ENCODE assay signal across 1 cellular context in the genomic region with DNA sequence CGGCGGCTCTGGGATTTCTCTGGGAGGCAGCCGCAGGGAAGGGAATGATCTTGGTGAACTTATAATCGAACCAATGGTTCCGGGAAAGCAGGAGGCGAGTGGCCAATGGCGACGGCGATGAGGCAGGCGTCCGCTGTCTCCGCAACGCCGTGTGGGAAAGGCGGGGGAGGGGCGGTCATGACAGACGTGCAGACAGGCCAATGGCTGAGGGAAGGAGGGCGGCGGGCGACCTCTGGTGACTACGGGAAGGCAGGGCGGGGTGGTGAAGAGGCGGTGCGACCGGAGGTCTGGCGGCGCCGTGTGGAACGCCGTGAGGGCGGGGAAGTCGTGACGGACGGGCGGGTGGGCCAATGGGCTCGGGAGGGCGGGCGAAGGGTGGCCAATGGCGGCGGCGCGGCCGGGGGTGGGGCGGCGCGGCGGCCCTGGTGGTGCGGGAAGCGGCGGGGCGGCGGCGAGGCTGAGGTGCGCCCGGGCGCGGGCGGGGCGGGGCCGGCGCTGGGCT.
TF ChIP-seq lines count a peak whose summit lies in the region.

A gene with protein sequence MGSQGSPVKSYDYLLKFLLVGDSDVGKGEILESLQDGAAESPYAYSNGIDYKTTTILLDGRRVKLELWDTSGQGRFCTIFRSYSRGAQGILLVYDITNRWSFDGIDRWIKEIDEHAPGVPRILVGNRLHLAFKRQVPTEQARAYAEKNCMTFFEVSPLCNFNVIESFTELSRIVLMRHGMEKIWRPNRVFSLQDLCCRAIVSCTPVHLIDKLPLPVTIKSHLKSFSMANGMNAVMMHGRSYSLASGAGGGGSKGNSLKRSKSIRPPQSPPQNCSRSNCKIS (plus strand): TSS at position 409 of the 502 bp plus-strand sequence. CDS start 226 bp downstream, outside the sequence.

TF ChIP-seq in K562, 482 proteins besides CTCF, POLR2A, EP300 and RAD21 (continued from another document and continues in another):
- TF ChIP-seq, protein P1, sequence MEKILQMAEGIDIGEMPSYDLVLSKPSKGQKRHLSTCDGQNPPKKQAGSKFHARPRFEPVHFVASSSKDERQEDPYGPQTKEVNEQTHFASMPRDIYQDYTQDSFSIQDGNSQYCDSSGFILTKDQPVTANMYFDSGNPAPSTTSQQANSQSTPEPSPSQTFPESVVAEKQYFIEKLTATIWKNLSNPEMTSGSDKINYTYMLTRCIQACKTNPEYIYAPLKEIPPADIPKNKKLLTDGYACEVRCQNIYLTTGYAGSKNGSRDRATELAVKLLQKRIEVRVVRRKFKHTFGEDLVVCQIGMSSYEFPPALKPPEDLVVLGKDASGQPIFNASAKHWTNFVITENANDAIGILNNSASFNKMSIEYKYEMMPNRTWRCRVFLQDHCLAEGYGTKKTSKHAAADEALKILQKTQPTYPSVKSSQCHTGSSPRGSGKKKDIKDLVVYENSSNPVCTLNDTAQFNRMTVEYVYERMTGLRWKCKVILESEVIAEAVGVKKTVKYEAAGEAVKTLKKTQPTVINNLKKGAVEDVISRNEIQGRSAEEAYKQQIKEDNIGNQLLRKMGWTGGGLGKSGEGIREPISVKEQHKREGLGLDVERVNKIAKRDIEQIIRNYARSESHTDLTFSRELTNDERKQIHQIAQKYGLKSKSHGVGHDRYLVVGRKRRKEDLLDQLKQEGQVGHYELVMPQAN (IDR thresholded peaks at IDR 0.05; ENCODE audit: borderline replicate concordance) = 0 out of 2 replicates have a peak, but pooled peaks have one; percentile 7
- TF ChIP-seq ZNF12 (CRISPR knock-in tag; IDR thresholded peaks at IDR 0.05) (no peak), ELF1 (tag; IDR thresholded peaks at IDR 0.05) (no peak), CREB1 (IDR thresholded peaks at IDR 0.05) (peak; percentile 71; the same call in 1 of the 2 replicates), CREB1 (CRISPR knock-in tag; IDR thresholded peaks at IDR 0.05) (peak; percentile 78), SP2 (IDR thresholded peaks at IDR 0.05; ENCODE audit: extremely low read depth, low read depth, low read length, poor library complexity, severe bottlenecking) (peak; percentile 80), NFRKB (IDR thresholded peaks at IDR 0.05; ENCODE audit: low read depth) (peak; percentile 52; the same call in 1 of the 2 replicates), NR2C2 (CRISPR knock-in tag; IDR thresholded peaks at IDR 0.05) (no peak), NR2C2 (tag; IDR thresholded peaks at IDR 0.05) (0 out of 2 replicates have a peak, but pooled peaks have one; percentile 1), ZNF561 (CRISPR knock-in tag; conservative IDR thresholded peaks at IDR 0.05) (no peak), TAF7 (tag; IDR thresholded peaks at IDR 0.05) (no peak), BHLHE40 (IDR thresholded peaks at IDR 0.05; ENCODE audit: low read length) (peak; percentile 60), RBM25 (IDR thresholded peaks at IDR 0.05; ENCODE audit: low read depth, low read length, severe bottlenecking) (peak; percentile 98), YY1 (IDR thresholded peaks at IDR 0.05; ENCODE audit: borderline replicate concordance in 1 of 3, control insufficient read depth in 1 of 3, extremely low read depth in 1 of 3, insufficient read depth in 3 of 3, insufficient read length in 1 of 3, insufficient replicate concordance in 2 of 3, low read depth in 1 of 3, low read length in 2 of 3) (peak in 1 of 3 experiments; percentile 26), RFX7 (CRISPR knock-in tag; IDR thresholded peaks at IDR 0.05) (no peak), TBL1XR1 (IDR thresholded peaks at IDR 0.05; ENCODE audit: low read length in 2 of 2) (0 out of 4 replicates have a peak, but pooled peaks of 1 of the 2 experiments have one; percentile 15)
- TF ChIP-seq, protein P2, sequence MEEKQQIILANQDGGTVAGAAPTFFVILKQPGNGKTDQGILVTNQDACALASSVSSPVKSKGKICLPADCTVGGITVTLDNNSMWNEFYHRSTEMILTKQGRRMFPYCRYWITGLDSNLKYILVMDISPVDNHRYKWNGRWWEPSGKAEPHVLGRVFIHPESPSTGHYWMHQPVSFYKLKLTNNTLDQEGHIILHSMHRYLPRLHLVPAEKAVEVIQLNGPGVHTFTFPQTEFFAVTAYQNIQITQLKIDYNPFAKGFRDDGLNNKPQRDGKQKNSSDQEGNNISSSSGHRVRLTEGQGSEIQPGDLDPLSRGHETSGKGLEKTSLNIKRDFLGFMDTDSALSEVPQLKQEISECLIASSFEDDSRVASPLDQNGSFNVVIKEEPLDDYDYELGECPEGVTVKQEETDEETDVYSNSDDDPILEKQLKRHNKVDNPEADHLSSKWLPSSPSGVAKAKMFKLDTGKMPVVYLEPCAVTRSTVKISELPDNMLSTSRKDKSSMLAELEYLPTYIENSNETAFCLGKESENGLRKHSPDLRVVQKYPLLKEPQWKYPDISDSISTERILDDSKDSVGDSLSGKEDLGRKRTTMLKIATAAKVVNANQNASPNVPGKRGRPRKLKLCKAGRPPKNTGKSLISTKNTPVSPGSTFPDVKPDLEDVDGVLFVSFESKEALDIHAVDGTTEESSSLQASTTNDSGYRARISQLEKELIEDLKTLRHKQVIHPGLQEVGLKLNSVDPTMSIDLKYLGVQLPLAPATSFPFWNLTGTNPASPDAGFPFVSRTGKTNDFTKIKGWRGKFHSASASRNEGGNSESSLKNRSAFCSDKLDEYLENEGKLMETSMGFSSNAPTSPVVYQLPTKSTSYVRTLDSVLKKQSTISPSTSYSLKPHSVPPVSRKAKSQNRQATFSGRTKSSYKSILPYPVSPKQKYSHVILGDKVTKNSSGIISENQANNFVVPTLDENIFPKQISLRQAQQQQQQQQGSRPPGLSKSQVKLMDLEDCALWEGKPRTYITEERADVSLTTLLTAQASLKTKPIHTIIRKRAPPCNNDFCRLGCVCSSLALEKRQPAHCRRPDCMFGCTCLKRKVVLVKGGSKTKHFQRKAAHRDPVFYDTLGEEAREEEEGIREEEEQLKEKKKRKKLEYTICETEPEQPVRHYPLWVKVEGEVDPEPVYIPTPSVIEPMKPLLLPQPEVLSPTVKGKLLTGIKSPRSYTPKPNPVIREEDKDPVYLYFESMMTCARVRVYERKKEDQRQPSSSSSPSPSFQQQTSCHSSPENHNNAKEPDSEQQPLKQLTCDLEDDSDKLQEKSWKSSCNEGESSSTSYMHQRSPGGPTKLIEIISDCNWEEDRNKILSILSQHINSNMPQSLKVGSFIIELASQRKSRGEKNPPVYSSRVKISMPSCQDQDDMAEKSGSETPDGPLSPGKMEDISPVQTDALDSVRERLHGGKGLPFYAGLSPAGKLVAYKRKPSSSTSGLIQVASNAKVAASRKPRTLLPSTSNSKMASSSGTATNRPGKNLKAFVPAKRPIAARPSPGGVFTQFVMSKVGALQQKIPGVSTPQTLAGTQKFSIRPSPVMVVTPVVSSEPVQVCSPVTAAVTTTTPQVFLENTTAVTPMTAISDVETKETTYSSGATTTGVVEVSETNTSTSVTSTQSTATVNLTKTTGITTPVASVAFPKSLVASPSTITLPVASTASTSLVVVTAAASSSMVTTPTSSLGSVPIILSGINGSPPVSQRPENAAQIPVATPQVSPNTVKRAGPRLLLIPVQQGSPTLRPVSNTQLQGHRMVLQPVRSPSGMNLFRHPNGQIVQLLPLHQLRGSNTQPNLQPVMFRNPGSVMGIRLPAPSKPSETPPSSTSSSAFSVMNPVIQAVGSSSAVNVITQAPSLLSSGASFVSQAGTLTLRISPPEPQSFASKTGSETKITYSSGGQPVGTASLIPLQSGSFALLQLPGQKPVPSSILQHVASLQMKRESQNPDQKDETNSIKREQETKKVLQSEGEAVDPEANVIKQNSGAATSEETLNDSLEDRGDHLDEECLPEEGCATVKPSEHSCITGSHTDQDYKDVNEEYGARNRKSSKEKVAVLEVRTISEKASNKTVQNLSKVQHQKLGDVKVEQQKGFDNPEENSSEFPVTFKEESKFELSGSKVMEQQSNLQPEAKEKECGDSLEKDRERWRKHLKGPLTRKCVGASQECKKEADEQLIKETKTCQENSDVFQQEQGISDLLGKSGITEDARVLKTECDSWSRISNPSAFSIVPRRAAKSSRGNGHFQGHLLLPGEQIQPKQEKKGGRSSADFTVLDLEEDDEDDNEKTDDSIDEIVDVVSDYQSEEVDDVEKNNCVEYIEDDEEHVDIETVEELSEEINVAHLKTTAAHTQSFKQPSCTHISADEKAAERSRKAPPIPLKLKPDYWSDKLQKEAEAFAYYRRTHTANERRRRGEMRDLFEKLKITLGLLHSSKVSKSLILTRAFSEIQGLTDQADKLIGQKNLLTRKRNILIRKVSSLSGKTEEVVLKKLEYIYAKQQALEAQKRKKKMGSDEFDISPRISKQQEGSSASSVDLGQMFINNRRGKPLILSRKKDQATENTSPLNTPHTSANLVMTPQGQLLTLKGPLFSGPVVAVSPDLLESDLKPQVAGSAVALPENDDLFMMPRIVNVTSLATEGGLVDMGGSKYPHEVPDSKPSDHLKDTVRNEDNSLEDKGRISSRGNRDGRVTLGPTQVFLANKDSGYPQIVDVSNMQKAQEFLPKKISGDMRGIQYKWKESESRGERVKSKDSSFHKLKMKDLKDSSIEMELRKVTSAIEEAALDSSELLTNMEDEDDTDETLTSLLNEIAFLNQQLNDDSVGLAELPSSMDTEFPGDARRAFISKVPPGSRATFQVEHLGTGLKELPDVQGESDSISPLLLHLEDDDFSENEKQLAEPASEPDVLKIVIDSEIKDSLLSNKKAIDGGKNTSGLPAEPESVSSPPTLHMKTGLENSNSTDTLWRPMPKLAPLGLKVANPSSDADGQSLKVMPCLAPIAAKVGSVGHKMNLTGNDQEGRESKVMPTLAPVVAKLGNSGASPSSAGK (IDR thresholded peaks at IDR 0.05) = no peak
- TF ChIP-seq, protein P3, sequence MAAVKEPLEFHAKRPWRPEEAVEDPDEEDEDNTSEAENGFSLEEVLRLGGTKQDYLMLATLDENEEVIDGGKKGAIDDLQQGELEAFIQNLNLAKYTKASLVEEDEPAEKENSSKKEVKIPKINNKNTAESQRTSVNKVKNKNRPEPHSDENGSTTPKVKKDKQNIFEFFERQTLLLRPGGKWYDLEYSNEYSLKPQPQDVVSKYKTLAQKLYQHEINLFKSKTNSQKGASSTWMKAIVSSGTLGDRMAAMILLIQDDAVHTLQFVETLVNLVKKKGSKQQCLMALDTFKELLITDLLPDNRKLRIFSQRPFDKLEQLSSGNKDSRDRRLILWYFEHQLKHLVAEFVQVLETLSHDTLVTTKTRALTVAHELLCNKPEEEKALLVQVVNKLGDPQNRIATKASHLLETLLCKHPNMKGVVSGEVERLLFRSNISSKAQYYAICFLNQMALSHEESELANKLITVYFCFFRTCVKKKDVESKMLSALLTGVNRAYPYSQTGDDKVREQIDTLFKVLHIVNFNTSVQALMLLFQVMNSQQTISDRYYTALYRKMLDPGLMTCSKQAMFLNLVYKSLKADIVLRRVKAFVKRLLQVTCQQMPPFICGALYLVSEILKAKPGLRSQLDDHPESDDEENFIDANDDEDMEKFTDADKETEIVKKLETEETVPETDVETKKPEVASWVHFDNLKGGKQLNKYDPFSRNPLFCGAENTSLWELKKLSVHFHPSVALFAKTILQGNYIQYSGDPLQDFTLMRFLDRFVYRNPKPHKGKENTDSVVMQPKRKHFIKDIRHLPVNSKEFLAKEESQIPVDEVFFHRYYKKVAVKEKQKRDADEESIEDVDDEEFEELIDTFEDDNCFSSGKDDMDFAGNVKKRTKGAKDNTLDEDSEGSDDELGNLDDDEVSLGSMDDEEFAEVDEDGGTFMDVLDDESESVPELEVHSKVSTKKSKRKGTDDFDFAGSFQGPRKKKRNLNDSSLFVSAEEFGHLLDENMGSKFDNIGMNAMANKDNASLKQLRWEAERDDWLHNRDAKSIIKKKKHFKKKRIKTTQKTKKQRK (IDR thresholded peaks at IDR 0.05; ENCODE audit: borderline replicate concordance, low read depth, low read length) = peak; percentile 75; the same call in 1 of the 2 replicates
- TF ChIP-seq, protein P4, sequence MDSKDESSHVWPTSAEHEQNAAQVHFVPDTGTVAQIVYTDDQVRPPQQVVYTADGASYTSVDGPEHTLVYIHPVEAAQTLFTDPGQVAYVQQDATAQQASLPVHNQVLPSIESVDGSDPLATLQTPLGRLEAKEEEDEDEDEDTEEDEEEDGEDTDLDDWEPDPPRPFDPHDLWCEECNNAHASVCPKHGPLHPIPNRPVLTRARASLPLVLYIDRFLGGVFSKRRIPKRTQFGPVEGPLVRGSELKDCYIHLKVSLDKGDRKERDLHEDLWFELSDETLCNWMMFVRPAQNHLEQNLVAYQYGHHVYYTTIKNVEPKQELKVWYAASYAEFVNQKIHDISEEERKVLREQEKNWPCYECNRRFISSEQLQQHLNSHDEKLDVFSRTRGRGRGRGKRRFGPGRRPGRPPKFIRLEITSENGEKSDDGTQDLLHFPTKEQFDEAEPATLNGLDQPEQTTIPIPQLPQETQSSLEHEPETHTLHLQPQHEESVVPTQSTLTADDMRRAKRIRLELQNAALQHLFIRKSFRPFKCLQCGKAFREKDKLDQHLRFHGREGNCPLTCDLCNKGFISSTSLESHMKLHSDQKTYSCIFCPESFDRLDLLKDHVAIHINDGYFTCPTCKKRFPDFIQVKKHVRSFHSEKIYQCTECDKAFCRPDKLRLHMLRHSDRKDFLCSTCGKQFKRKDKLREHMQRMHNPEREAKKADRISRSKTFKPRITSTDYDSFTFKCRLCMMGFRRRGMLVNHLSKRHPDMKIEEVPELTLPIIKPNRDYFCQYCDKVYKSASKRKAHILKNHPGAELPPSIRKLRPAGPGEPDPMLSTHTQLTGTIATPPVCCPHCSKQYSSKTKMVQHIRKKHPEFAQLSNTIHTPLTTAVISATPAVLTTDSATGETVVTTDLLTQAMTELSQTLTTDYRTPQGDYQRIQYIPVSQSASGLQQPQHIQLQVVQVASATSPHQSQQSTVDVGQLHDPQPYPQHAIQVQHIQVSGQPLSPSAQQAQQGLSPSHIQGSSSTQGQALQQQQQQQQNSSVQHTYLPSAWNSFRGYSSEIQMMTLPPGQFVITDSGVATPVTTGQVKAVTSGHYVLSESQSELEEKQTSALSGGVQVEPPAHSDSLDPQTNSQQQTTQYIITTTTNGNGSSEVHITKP (IDR thresholded peaks at IDR 0.05; ENCODE audit: partially characterized antibody) = peak; percentile 81
- TF ChIP-seq, protein P5, sequence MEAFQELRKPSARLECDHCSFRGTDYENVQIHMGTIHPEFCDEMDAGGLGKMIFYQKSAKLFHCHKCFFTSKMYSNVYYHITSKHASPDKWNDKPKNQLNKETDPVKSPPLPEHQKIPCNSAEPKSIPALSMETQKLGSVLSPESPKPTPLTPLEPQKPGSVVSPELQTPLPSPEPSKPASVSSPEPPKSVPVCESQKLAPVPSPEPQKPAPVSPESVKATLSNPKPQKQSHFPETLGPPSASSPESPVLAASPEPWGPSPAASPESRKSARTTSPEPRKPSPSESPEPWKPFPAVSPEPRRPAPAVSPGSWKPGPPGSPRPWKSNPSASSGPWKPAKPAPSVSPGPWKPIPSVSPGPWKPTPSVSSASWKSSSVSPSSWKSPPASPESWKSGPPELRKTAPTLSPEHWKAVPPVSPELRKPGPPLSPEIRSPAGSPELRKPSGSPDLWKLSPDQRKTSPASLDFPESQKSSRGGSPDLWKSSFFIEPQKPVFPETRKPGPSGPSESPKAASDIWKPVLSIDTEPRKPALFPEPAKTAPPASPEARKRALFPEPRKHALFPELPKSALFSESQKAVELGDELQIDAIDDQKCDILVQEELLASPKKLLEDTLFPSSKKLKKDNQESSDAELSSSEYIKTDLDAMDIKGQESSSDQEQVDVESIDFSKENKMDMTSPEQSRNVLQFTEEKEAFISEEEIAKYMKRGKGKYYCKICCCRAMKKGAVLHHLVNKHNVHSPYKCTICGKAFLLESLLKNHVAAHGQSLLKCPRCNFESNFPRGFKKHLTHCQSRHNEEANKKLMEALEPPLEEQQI (IDR thresholded peaks at IDR 0.05) = no peak
